ENCODE assay signal across 8 cellular contexts in genomic region chr5:91381774-91382492, GRCh38. TPM values are rescaled to one million over a fixed set of nuclear protein-coding genes. Genes with fewer than 3 reads are reported as not detected.
DNase-seq lines count a peak whose midpoint lies in the region; ATAC-seq and TF ChIP-seq lines count a peak whose summit lies in the region.

No MANE protein-coding gene starts in this region.

- CTCF ChIA-PET in activated naive CD4-positive, alpha-beta T cell treated with anti-CD3 and anti-CD28 coated beads, Interleukin-2, amount 10 ng/mL, durations not matched to agents 7 days and 5 days (lab: Charles Lee) = interaction anchor here (3.6 to 6.2 kb wide), 2 partner anchors 100 to 159 kb away, joined by 21 to 75 read pairs; no protein-coding TSS in a partner anchor

- H3K9me3 ChIP-seq in suprapubic skin = no peaks in the 10 kb centered on the region

- no peaks in the 10 kb centered on the region for H3K9me3 Mint-ChIP-seq in activated naive CD4-positive, alpha-beta T cell treated with anti-CD3 and anti-CD28 coated beads, Interleukin-2, amount 10 ng/mL, durations not matched to agents 7 days and 5 days

- H3K36me3 Mint-ChIP-seq in activated naive CD4-positive, alpha-beta T cell treated with anti-CD3 and anti-CD28 coated beads, Interleukin-2, amount 10 ng/mL, durations not matched to agents 7 days and 5 days = peaks cover 21% of the 10 kb centered on the region

- H3K27ac Mint-ChIP-seq in activated naive CD4-positive, alpha-beta T cell treated with anti-CD3 and anti-CD28 coated beads, Interleukin-2, amount 10 ng/mL, durations not matched to agents 7 days and 5 days = peak overlapping the region; percentile 100

- H3K4me1 ChIP-seq in suprapubic skin = peaks cover 37% of the 10 kb centered on the region

- TF ChIP-seq EP300 in suprapubic skin (IDR thresholded peaks at IDR 0.05) = no peak

- peaks cover 34% of the 10 kb centered on the region for H3K4me1 Mint-ChIP-seq in activated naive CD4-positive, alpha-beta T cell treated with anti-CD3 and anti-CD28 coated beads, Interleukin-2, amount 10 ng/mL, durations not matched to agents 7 days and 5 days

- peak overlapping the region; percentile 99 for H3K27ac ChIP-seq in suprapubic skin

- WGBS in suprapubic skin = 0% methylated on average over 11 of the region's 11 CpGs

- H3K4me3 ChIP-seq in LNCaP clone FGC (ENCODE audit: low read depth, low read length) = peak overlapping the region; percentile 95
- H3K4me3 ChIP-seq in suprapubic skin = peak overlapping the region; percentile 80

- no peak for TF ChIP-seq POLR2A in suprapubic skin (IDR thresholded peaks at IDR 0.05)

- no peak for TF ChIP-seq CTCF in LNCaP clone FGC (IDR thresholded peaks at IDR 0.05; ENCODE audit: control insufficient read depth, extremely low read depth, insufficient read depth)
- TF ChIP-seq CTCF in suprapubic skin (IDR thresholded peaks at IDR 0.05) = no peak

- peak; percentile 21 for ATAC-seq in GM19395 (IDR thresholded peaks at IDR 0.05; ENCODE audit: unreplicated experiment)

- no peaks in the 10 kb centered on the region for H3K27me3 Mint-ChIP-seq in activated naive CD4-positive, alpha-beta T cell treated with anti-CD3 and anti-CD28 coated beads, Interleukin-2, amount 10 ng/mL, durations not matched to agents 7 days and 5 days

- H3K27me3 ChIP-seq in suprapubic skin = no peaks in the 10 kb centered on the region

- DNase-seq in AG20443 (ENCODE audit: low spot score) (peak; percentile 67), LNCaP clone FGC (ENCODE audit: low read depth) (peak; percentile 62), SIG-M5 (lab: John Stamatoyannopoulos, UW) (peak; percentile 59), germinal center (ENCODE audit: low spot score) (peak; percentile 74), nucleus accumbens (lab: John Stamatoyannopoulos, UW) (peak in 55 of 56 donors; percentile 3 to 91 (median 73)), suprapubic skin (ENCODE audit: low spot score in 2 of 2) (peak; percentile 76 to 82)
- peak; percentile 91 for DNase-seq in activated naive CD4-positive, alpha-beta T cell treated with anti-CD3 and anti-CD28 coated beads, Interleukin-2, amount 10 ng/mL, durations not matched to agents 7 days and 5 days

- H3K4me3 Mint-ChIP-seq in activated naive CD4-positive, alpha-beta T cell treated with anti-CD3 and anti-CD28 coated beads, Interleukin-2, amount 10 ng/mL, durations not matched to agents 7 days and 5 days = peak overlapping the region; percentile 87

- H3K36me3 ChIP-seq in suprapubic skin = peaks cover 6% of the 10 kb centered on the region

RNA-seq across cellular contexts. Expression of gene ARRDC3, which starts 1.2 kb away (rescaled TPM):
- total RNA-seq in suprapubic skin = 10 to 100 TPM; 30.1 to 84.4 (median 49.6) TPM

Comparison
In these comparisons a context has a peak if more than half of its experiments do, and no peak if none do; other contexts are left out.
1. Peak in every context shown above with its lines: DNase-seq, ATAC-seq, H3K4me3 ChIP-seq and H3K27ac ChIP-seq.